In the genomic region with DNA sequence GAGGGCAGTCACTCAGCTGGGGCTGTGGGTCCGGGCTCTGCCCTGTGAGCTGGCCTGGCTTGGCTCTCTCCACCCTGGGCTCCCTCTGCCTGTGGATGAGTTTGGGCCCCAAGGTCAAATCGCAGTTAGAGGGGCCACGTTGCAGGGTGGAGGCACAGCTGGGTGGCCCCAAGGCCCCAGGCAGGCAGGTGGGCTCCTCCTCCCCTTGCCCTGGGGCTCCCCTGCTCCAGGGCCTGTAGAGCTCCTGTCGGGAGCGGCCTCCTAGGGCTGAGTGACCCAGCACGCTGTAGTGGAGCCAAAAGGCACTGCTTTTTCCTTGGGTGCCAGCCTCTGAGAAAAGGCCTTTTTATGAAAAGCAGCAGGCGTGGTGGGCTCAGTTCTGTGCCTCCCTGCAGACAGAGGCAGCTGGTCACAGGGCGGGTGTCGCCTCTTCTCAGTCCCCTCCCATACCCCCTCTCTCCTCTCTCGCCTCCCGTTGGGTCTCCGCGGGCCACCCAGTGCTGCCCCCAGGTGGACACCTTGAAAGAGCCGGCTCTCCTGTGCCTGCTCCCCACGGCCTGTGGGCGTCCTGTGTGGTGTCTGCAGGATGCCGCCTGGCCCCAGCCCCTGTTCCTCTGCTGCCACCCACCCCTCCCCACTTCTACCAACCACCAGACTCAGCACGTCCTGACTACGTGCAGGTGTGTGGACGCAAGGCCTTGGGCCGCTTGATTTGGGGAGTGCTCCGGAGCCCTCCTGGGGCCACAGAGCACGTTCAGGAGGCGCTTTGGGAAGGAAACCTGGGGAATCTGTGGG, we compare ENCODE assay signal across 1 cellular context.
TF ChIP-seq lines count a peak whose summit lies in the region.

No MANE protein-coding gene starts in this region.

TF ChIP-seq in HepG2, 621 proteins besides CTCF, POLR2A, EP300 and RAD21 (continued from another document and continues in another):
- TF ChIP-seq ZNF407 (CRISPR knock-in tag; IDR thresholded peaks at IDR 0.05; ENCODE audit: not compliant biosample characterization) (no peak), ZMYM2 (CRISPR knock-in tag; IDR thresholded peaks at IDR 0.05) (no peak), ATAD3A (CRISPR knock-in tag; IDR thresholded peaks at IDR 0.05) (no peak), MAFG (CRISPR knock-in tag; IDR thresholded peaks at IDR 0.05) (no peak), KDM2A (CRISPR knock-in tag; IDR thresholded peaks at IDR 0.05; ENCODE audit: borderline replicate concordance, low read depth) (peak; percentile 75), ZNF644 (CRISPR knock-in tag; IDR thresholded peaks at IDR 0.05; ENCODE audit: low read depth) (no peak), REXO4 (CRISPR knock-in tag; IDR thresholded peaks at IDR 0.05; ENCODE audit: borderline replicate concordance) (no peak), RXRA (CRISPR knock-in tag; IDR thresholded peaks at IDR 0.05) (no peak), HOXA3 (CRISPR knock-in tag; IDR thresholded peaks at IDR 0.05) (peak; percentile 52; the same call in 1 of the 2 replicates), ZNF276 (CRISPR knock-in tag; IDR thresholded peaks at IDR 0.05; ENCODE audit: low read depth) (0 out of 2 replicates have a peak, but pooled peaks have one; percentile 25), ZNF781 (CRISPR knock-in tag; IDR thresholded peaks at IDR 0.05; ENCODE audit: borderline replicate concordance, not compliant biosample characterization) (no peak), ZFY (CRISPR knock-in tag; IDR thresholded peaks at IDR 0.05) (no peak), EEA1 (CRISPR knock-in tag; IDR thresholded peaks at IDR 0.05; ENCODE audit: borderline replicate concordance) (no peak), ZNF619 (CRISPR knock-in tag; IDR thresholded peaks at IDR 0.05) (0 out of 2 replicates have a peak, but pooled peaks have one; percentile 52), ZNF816 (CRISPR knock-in tag; IDR thresholded peaks at IDR 0.05; ENCODE audit: borderline replicate concordance) (no peak), RBM22 (optimal IDR thresholded peaks at IDR 0.05; ENCODE audit: low read length) (no peak), KLF9 (CRISPR knock-in tag; IDR thresholded peaks at IDR 0.05; ENCODE audit: low read depth) (no peak), TGIF2 (CRISPR knock-in tag; IDR thresholded peaks at IDR 0.05) (no peak), PCBP2 (optimal IDR thresholded peaks at IDR 0.05; ENCODE audit: low read depth, low read length, poor library complexity, severe bottlenecking) (no peak), ZNF331 (CRISPR knock-in tag; IDR thresholded peaks at IDR 0.05) (peak; percentile 69; the same call in 1 of the 2 replicates), KAT8 (CRISPR knock-in tag; IDR thresholded peaks at IDR 0.05) (no peak), ZFP62 (CRISPR knock-in tag; IDR thresholded peaks at IDR 0.05) (no peak), FOXP1 (IDR thresholded peaks at IDR 0.05) (no peak), FOXP1 (CRISPR knock-in tag; IDR thresholded peaks at IDR 0.05) (no peak), ZZZ3 (CRISPR knock-in tag; IDR thresholded peaks at IDR 0.05; ENCODE audit: borderline replicate concordance) (no peak), ZNF253 (CRISPR knock-in tag; IDR thresholded peaks at IDR 0.05; ENCODE audit: borderline replicate concordance) (0 out of 2 replicates have a peak, but pooled peaks have one; percentile 21), STAT5B (CRISPR knock-in tag; IDR thresholded peaks at IDR 0.05) (no peak), ZSCAN9 (CRISPR knock-in tag; IDR thresholded peaks at IDR 0.05; ENCODE audit: borderline replicate concordance) (no peak)
- TF ChIP-seq, protein P1, sequence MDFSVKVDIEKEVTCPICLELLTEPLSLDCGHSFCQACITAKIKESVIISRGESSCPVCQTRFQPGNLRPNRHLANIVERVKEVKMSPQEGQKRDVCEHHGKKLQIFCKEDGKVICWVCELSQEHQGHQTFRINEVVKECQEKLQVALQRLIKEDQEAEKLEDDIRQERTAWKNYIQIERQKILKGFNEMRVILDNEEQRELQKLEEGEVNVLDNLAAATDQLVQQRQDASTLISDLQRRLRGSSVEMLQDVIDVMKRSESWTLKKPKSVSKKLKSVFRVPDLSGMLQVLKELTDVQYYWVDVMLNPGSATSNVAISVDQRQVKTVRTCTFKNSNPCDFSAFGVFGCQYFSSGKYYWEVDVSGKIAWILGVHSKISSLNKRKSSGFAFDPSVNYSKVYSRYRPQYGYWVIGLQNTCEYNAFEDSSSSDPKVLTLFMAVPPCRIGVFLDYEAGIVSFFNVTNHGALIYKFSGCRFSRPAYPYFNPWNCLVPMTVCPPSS (IDR thresholded peaks at IDR 0.05) = no peak
- TF ChIP-seq, protein P2, sequence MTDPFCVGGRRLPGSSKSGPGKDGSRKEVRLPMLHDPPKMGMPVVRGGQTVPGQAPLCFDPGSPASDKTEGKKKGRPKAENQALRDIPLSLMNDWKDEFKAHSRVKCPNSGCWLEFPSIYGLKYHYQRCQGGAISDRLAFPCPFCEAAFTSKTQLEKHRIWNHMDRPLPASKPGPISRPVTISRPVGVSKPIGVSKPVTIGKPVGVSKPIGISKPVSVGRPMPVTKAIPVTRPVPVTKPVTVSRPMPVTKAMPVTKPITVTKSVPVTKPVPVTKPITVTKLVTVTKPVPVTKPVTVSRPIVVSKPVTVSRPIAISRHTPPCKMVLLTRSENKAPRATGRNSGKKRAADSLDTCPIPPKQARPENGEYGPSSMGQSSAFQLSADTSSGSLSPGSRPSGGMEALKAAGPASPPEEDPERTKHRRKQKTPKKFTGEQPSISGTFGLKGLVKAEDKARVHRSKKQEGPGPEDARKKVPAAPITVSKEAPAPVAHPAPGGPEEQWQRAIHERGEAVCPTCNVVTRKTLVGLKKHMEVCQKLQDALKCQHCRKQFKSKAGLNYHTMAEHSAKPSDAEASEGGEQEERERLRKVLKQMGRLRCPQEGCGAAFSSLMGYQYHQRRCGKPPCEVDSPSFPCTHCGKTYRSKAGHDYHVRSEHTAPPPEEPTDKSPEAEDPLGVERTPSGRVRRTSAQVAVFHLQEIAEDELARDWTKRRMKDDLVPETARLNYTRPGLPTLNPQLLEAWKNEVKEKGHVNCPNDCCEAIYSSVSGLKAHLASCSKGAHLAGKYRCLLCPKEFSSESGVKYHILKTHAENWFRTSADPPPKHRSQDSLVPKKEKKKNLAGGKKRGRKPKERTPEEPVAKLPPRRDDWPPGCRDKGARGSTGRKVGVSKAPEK (CRISPR knock-in tag; IDR thresholded peaks at IDR 0.05; ENCODE audit: borderline replicate concordance) = no peak; the same call in 1 of the 2 replicates
- TF ChIP-seq, protein P3, sequence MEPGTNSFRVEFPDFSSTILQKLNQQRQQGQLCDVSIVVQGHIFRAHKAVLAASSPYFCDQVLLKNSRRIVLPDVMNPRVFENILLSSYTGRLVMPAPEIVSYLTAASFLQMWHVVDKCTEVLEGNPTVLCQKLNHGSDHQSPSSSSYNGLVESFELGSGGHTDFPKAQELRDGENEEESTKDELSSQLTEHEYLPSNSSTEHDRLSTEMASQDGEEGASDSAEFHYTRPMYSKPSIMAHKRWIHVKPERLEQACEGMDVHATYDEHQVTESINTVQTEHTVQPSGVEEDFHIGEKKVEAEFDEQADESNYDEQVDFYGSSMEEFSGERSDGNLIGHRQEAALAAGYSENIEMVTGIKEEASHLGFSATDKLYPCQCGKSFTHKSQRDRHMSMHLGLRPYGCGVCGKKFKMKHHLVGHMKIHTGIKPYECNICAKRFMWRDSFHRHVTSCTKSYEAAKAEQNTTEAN (CRISPR knock-in tag; conservative IDR thresholded peaks at IDR 0.05) = no peak
- TF ChIP-seq, protein P4, sequence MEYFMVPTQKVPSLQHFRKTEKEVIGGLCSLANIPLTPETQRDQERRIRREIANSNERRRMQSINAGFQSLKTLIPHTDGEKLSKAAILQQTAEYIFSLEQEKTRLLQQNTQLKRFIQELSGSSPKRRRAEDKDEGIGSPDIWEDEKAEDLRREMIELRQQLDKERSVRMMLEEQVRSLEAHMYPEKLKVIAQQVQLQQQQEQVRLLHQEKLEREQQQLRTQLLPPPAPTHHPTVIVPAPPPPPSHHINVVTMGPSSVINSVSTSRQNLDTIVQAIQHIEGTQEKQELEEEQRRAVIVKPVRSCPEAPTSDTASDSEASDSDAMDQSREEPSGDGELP (IDR thresholded peaks at IDR 0.05; ENCODE audit: borderline replicate concordance, low read depth) = peak; percentile 22; the same call in 1 of the 2 replicates
- TF ChIP-seq, protein P5, sequence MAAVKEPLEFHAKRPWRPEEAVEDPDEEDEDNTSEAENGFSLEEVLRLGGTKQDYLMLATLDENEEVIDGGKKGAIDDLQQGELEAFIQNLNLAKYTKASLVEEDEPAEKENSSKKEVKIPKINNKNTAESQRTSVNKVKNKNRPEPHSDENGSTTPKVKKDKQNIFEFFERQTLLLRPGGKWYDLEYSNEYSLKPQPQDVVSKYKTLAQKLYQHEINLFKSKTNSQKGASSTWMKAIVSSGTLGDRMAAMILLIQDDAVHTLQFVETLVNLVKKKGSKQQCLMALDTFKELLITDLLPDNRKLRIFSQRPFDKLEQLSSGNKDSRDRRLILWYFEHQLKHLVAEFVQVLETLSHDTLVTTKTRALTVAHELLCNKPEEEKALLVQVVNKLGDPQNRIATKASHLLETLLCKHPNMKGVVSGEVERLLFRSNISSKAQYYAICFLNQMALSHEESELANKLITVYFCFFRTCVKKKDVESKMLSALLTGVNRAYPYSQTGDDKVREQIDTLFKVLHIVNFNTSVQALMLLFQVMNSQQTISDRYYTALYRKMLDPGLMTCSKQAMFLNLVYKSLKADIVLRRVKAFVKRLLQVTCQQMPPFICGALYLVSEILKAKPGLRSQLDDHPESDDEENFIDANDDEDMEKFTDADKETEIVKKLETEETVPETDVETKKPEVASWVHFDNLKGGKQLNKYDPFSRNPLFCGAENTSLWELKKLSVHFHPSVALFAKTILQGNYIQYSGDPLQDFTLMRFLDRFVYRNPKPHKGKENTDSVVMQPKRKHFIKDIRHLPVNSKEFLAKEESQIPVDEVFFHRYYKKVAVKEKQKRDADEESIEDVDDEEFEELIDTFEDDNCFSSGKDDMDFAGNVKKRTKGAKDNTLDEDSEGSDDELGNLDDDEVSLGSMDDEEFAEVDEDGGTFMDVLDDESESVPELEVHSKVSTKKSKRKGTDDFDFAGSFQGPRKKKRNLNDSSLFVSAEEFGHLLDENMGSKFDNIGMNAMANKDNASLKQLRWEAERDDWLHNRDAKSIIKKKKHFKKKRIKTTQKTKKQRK (IDR thresholded peaks at IDR 0.05; ENCODE audit: low read length) = no peak
